In genomic region chr2:196274387-196274809, GRCh38 we compare ENCODE assay signal across 8 cellular contexts.
DNase-seq lines count a peak whose midpoint lies in the region; ATAC-seq and TF ChIP-seq lines count a peak whose summit lies in the region.

No MANE protein-coding gene starts in this region.

- H3K4me1 ChIP-seq in mammary epithelial cell (ENCODE audit: insufficient read depth, low read length): peaks cover 4% of the 10 kb centered on the region

- no peaks in the 10 kb centered on the region for H3K27me3 Mint-ChIP-seq in osteocyte (ENCODE audit: unreplicated experiment)

- ATAC-seq in GM21576 (IDR thresholded peaks at IDR 0.05; ENCODE audit: unreplicated experiment): peak; percentile 52

- no peak overlapping the region for H3K4me3 Mint-ChIP-seq in osteocyte (ENCODE audit: unreplicated experiment)

- H3K79me2 ChIP-seq in mammary epithelial cell (ENCODE audit: insufficient read depth, low read length): no peaks in the 10 kb centered on the region

- in situ Hi-C loops in G401 (cut with HindIII; ENCODE audit: low sequenced_read_pairs): no loop called here
- in situ Hi-C loops in mammary epithelial cell (cut with MboI; ENCODE audit: low sequenced_read_pairs in 2 of 2): loop anchor here in 1 of 2 donors (10.0 kb wide), 1 partner anchor 140 kb away; no protein-coding TSS in a partner anchor

- H3K4me2 ChIP-seq in mammary epithelial cell (ENCODE audit: insufficient read depth, low read depth, low read length): no peak overlapping the region

- no peaks in the 10 kb centered on the region for H3K36me3 ChIP-seq in mammary epithelial cell (ENCODE audit: insufficient read depth, low read length)

- H3K9ac ChIP-seq in mammary epithelial cell (ENCODE audit: insufficient read depth, low read length): no peak overlapping the region

- peaks cover 3% of the 10 kb centered on the region for H3K9me3 Mint-ChIP-seq in osteocyte (ENCODE audit: unreplicated experiment)

- intact Hi-C loops in mammary epithelial cell (cut with micrococcal nuclease): no loop called here

- no peaks in the 10 kb centered on the region for H4K20me1 ChIP-seq in mammary epithelial cell (ENCODE audit: insufficient read depth, low read length)

- H3K27me3 ChIP-seq in mammary epithelial cell (ENCODE audit: insufficient read depth, low read length): no peaks in the 10 kb centered on the region

- H3K36me3 Mint-ChIP-seq in osteocyte (ENCODE audit: unreplicated experiment): peaks cover 13% of the 10 kb centered on the region

- no peak overlapping the region for H3K27ac ChIP-seq in mammary epithelial cell (ENCODE audit: insufficient read depth, low read depth, low read length)

- dilution Hi-C loops in mammary epithelial cell (cut with HindIII; ENCODE audit: low sequenced_read_pairs): no loop called here

- CTCF ChIA-PET in mammary epithelial cell (lab: Charles Lee; ENCODE audit: low non-redundant PET): no interaction called here

- no peak overlapping the region for H3K4me3 ChIP-seq in mammary epithelial cell (replicated peaks in 1 of 3; ENCODE audit: insufficient read depth in 1 of 3, low read depth in 2 of 3, low read length in 3 of 3)

- H3K27ac Mint-ChIP-seq in osteocyte (ENCODE audit: unreplicated experiment): peak overlapping the region; percentile 85

- H3K9me3 ChIP-seq in mammary epithelial cell (replicated peaks; ENCODE audit: insufficient read depth, low read length): no peaks in the 10 kb centered on the region

- TF ChIP-seq CTCF in mammary epithelial cell (conservative IDR thresholded peaks at IDR 0.05 in 1 of 2, IDR thresholded peaks at IDR 0.05 in 1 of 2; ENCODE audit: extremely low read depth in 1 of 2, insufficient read depth in 1 of 2, low read depth in 1 of 2, low read length in 2 of 2) (no peak), osteocyte (IDR thresholded peaks at IDR 0.05) (no peak)

- no peak overlapping the region for H2AFZ ChIP-seq in mammary epithelial cell (ENCODE audit: low read depth, low read length)

- peaks cover 58% of the 10 kb centered on the region for H3K4me1 Mint-ChIP-seq in osteocyte (ENCODE audit: unreplicated experiment)

- no TSS peak for BruUV-seq in mammary epithelial cell (replicated peaks; lab: Mats Ljungman, UMichigan)

- DNase-seq in G401 (ENCODE audit: low spot score): peak; percentile 57
- peak; percentile 81 for DNase-seq in NCI-H146 treated with DMSO at 0.1 percent for 48 hours (lab: John Stamatoyannopoulos, UW; ENCODE audit: unreplicated experiment)
- peak; percentile 51 for DNase-seq in mammary epithelial cell
- DNase-seq in osteocyte (ENCODE audit: extremely low spot score, unreplicated experiment): no peak
- no peak for DNase-seq in activated CD4-positive, CD25-positive, alpha-beta regulatory T cell treated with anti-CD3 and anti-CD28 coated beads, Interleukin-2, amount 50 U/mL, for 72 hours
- no peak for DNase-seq in AG20443 (ENCODE audit: low spot score)
- DNase-seq in iPS-NIHi11 (ENCODE audit: low spot score): no peak

- 11% methylated on average over 1 of the region's 1 CpG for WGBS in mammary epithelial cell (ENCODE audit: low coverage, missing lambda C conversion rate)

Comparison
In these comparisons a context has a peak if more than half of its experiments do, and no peak if none do; other contexts are left out.
1. DNase-seq: peak in G401 (single experiment), NCI-H146 treated with DMSO at 0.1 percent for 48 hours (single experiment) and mammary epithelial cell (single experiment); none in osteocyte (single experiment), activated CD4-positive, CD25-positive, alpha-beta regulatory T cell treated with anti-CD3 and anti-CD28 coated beads, Interleukin-2, amount 50 U/mL, for 72 hours (single experiment), AG20443 (single experiment) and iPS-NIHi11 (single experiment).